In the genomic region with DNA sequence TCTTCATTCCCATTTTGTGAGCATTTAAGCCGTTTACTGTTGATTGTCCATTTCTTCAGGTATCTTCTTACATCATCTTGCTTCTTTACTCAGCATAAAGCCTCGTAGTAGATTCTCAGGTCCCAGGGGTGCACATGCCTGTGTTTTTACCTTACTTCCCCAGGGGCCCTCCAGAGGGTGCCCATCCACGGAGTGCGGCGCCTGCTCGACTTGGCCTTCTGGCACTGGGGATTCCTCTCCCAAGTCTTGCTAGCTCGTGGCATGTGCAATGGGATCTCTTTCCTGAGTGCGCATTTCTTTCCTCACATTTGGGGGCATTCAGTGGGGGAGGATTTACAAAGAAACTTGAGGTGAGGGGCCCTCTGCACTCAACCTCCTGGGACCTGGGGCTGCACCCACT, we compare ENCODE assay signal across 16 cellular contexts.
DNase-seq lines count a peak whose midpoint lies in the region; ATAC-seq and TF ChIP-seq lines count a peak whose summit lies in the region.
"Had no signal": no experiment of that assay in that cellular context is flagged by ENCODE, and none has a peak within 500 bp of the region (broad histone marks: within the 10 kb centered on the region; RNA-seq: fewer than 3 reads in every experiment).

No MANE protein-coding gene starts in this region.

- H3K9me3 ChIP-seq in BLaER1, result peaks cover 7% of the 10 kb centered on the region; the same call in 1 of the 2 replicates
- H3K9me3 ChIP-seq in IMR-90 (ENCODE audit: control insufficient read depth, insufficient read depth, low read length), result no peaks in the 10 kb centered on the region
- no peaks in the 10 kb centered on the region for H3K9me3 ChIP-seq in endodermal cell (ENCODE audit: control insufficient read depth, low read length)
- no peaks in the 10 kb centered on the region for H3K9me3 ChIP-seq in mucosa of descending colon
- H3K9me3 ChIP-seq: Peyer's patch had no signal

- TF ChIP-seq CTCF in IMR-90 (conservative IDR thresholded peaks at IDR 0.05; ENCODE audit: low read depth, low read length) (no peak), endodermal cell (conservative IDR thresholded peaks at IDR 0.05) (peak; percentile 28), mucosa of descending colon (IDR thresholded peaks at IDR 0.05) (no peak)

- H3K27ac ChIP-seq in BLaER1 (no peak overlapping the region), IMR-90 (ENCODE audit: insufficient read depth, low read length) (peak overlapping the region; percentile 73; the same call in 1 of the 2 replicates), endodermal cell (ENCODE audit: low read depth, low read length) (no peak overlapping the region), rectal smooth muscle tissue (ENCODE audit: low read depth, low read length) (peak overlapping the region; percentile 77)

- peak overlapping the region; percentile 91 for H3K4ac ChIP-seq in IMR-90 (ENCODE audit: low read depth, low read length)

- H3K36me3 ChIP-seq in BLaER1 (0 out of 2 replicates have a peak, but pooled peaks cover 7% of the 10 kb centered on the region), IMR-90 (ENCODE audit: control insufficient read depth, insufficient read depth, low read length) (no peaks in the 10 kb centered on the region), endodermal cell (ENCODE audit: control insufficient read depth, insufficient read depth, low read length) (no peaks in the 10 kb centered on the region), rectal smooth muscle tissue (ENCODE audit: control insufficient read depth, insufficient read depth, low read length) (no peaks in the 10 kb centered on the region), mucosa of descending colon (ENCODE audit: low read depth) (no peaks in the 10 kb centered on the region)
- H3K36me3 ChIP-seq: Peyer's patch had no signal

- dilution Hi-C loops in IMR-90 (cut with HindIII; ENCODE audit: low sequenced_read_pairs, unreplicated experiment), result no loop called here

- CTCF ChIA-PET in IMR-90 (lab: Yijun Ruan, JAX), result interaction anchor here (1.0 to 1.3 kb wide), 3 partner anchors 12 to 43 kb away, joined by 3 to 5 read pairs (median 3); no protein-coding TSS in a partner anchor

- no peak for ATAC-seq in IMR-90 (ENCODE audit: low read depth)
- no peak for ATAC-seq in mucosa of descending colon

- peak overlapping the region; percentile 36; the same call in 1 of the 2 replicates for H2AK5ac ChIP-seq in IMR-90 (ENCODE audit: low read depth, low read length)

- H3K4me1 Mint-ChIP-seq in endodermal cell, result peaks cover 40% of the 10 kb centered on the region
- H3K4me1 Mint-ChIP-seq: IgD-negative memory B cell, memory B cell had no signal

- peak overlapping the region; percentile 51 for H3K18ac ChIP-seq in IMR-90 (ENCODE audit: low read depth, low read length)

- no peak overlapping the region for H3K4me3 Mint-ChIP-seq in endodermal cell
- H3K4me3 Mint-ChIP-seq: activated naive CD4-positive, alpha-beta T cell treated with anti-CD3 and anti-CD28 coated beads for 36 hours; IgD-negative memory B cell; memory B cell had no signal

- H3K4me3 ChIP-seq in BLaER1, result no peak overlapping the region
- no peak overlapping the region for H3K4me3 ChIP-seq in IMR-90 (ENCODE audit: insufficient read depth, low read depth, low read length)
- no peak overlapping the region for H3K4me3 ChIP-seq in endodermal cell (ENCODE audit: low read length)
- no peak overlapping the region for H3K4me3 ChIP-seq in rectal smooth muscle tissue (ENCODE audit: low read length)
- H3K4me3 ChIP-seq in mucosa of descending colon, result no peak overlapping the region
- H3K4me3 ChIP-seq: Peyer's patch had no signal

- no peaks in the 10 kb centered on the region for H3K27me3 Mint-ChIP-seq in endodermal cell (ENCODE audit: insufficient read depth)

- H3K4me2 ChIP-seq in BLaER1 (peak overlapping the region; percentile 64), IMR-90 (ENCODE audit: low read depth, low read length) (no peak overlapping the region)

- H2BK20ac ChIP-seq in IMR-90 (ENCODE audit: low read depth, low read length), result peak overlapping the region; percentile 87

- peak overlapping the region; percentile 8; the same call in 2 of the 3 replicates for H2BK15ac ChIP-seq in IMR-90 (ENCODE audit: low read depth, low read length)

- H3K14ac ChIP-seq in IMR-90 (replicated peaks; ENCODE audit: low read depth, low read length), result peak overlapping the region; percentile 88

- H3K9ac ChIP-seq in BLaER1 (no peak overlapping the region), IMR-90 (ENCODE audit: low read depth, low read length) (no peak overlapping the region), endodermal cell (ENCODE audit: extremely low read depth, low read length, poor library complexity, severe bottlenecking) (no peak overlapping the region), rectal smooth muscle tissue (ENCODE audit: low read length) (no peak overlapping the region)

- H3K9me3 Mint-ChIP-seq in endodermal cell, result no peaks in the 10 kb centered on the region
- H3K9me3 Mint-ChIP-seq: activated naive CD4-positive, alpha-beta T cell treated with anti-CD3 and anti-CD28 coated beads for 36 hours; IgD-negative memory B cell; memory B cell had no signal

- peak overlapping the region; percentile 72 for H2BK5ac ChIP-seq in IMR-90 (ENCODE audit: low read depth, low read length, poor library complexity, severe bottlenecking)

- peak overlapping the region; percentile 86 for H4K91ac ChIP-seq in IMR-90 (ENCODE audit: insufficient read depth, low read depth, low read length)

- no peak for DNase-seq in IMR-90
- DNase-seq in endodermal cell, result no peak
- DNase-seq in mucosa of descending colon, result no peak
- DNase-seq in NCI-H526 treated with DMSO at 0.1 percent for 48 hours (lab: John Stamatoyannopoulos, UW), result no peak
- no peak for DNase-seq in SKM-1 treated with dmso at 0.1 percent for 144 hours (lab: John Stamatoyannopoulos, UW; ENCODE audit: unreplicated experiment)
- DNase-seq in NCI-H2227 treated with DMSO at 0.1 percent for 48 hours (lab: John Stamatoyannopoulos, UW), result no peak
- DNase-seq: activated CD4-positive, alpha-beta T cell treated with anti-CD3 and anti-CD28 coated beads, Interleukin-2, amount 50 U/mL, for 48 hours; activated naive CD4-positive, alpha-beta T cell treated with anti-CD3 and anti-CD28 coated beads for 36 hours; COR-L47; NCI-H2107; Peyer's patch; retina had no signal

- POLR2A ChIA-PET in IMR-90 (lab: Charles Lee; ENCODE audit: unreplicated experiment), result no interaction called here

- intact Hi-C loops in IMR-90 (cut with micrococcal nuclease), result loop anchor here (2.0 kb wide), 1 partner anchor 19 kb away; no protein-coding TSS in a partner anchor
- intact Hi-C loops in mucosa of descending colon (cut with DNase I, micrococcal nuclease), result no loop called here

- no peak for TF ChIP-seq RAD21 in IMR-90 (IDR thresholded peaks at IDR 0.05; ENCODE audit: low read length)

- no peaks in the 10 kb centered on the region for H3K36me3 Mint-ChIP-seq in endodermal cell (ENCODE audit: low read depth)
- H3K36me3 Mint-ChIP-seq: IgD-negative memory B cell, memory B cell had no signal

- no peak overlapping the region for H3K27ac Mint-ChIP-seq in endodermal cell
- H3K27ac Mint-ChIP-seq: activated naive CD4-positive, alpha-beta T cell treated with anti-CD3 and anti-CD28 coated beads for 36 hours; IgD-negative memory B cell; memory B cell had no signal

- H4K20me1 ChIP-seq in BLaER1 (peaks cover 48% of the 10 kb centered on the region), IMR-90 (ENCODE audit: insufficient read depth, low read length) (peaks cover 4% of the 10 kb centered on the region; the same call in 1 of the 2 replicates)

- H3K4me1 ChIP-seq in BLaER1 (peaks cover 41% of the 10 kb centered on the region), IMR-90 (ENCODE audit: control insufficient read depth, insufficient read depth, low read length) (peaks cover 24% of the 10 kb centered on the region), endodermal cell (ENCODE audit: control insufficient read depth, insufficient read depth, low read length) (peaks cover 6% of the 10 kb centered on the region), rectal smooth muscle tissue (ENCODE audit: control insufficient read depth, insufficient read depth, low read length) (peaks cover 40% of the 10 kb centered on the region), mucosa of descending colon (ENCODE audit: low read depth) (peaks cover 12% of the 10 kb centered on the region)

- in situ Hi-C loops in IMR-90 (cut with MboI; ENCODE audit: low sequenced_read_pairs), result loop anchor here (25.0 kb wide), 1 partner anchor 1445 kb away; a partner anchor contains a TSS

- peak overlapping the region; percentile 91 for H2AK9ac ChIP-seq in IMR-90 (replicated peaks; ENCODE audit: low read depth, low read length, poor library complexity)

- no peak for TF ChIP-seq POLR2A in IMR-90 (IDR thresholded peaks at IDR 0.05; ENCODE audit: low read depth, low read length)

- H3K9me1 ChIP-seq in IMR-90 (ENCODE audit: insufficient read depth, low read length), result peaks cover 18% of the 10 kb centered on the region

- no peak overlapping the region for H3K56ac ChIP-seq in IMR-90 (ENCODE audit: extremely low read depth, insufficient read depth, low read length)

- no peaks in the 10 kb centered on the region for H3K27me3 ChIP-seq in BLaER1
- H3K27me3 ChIP-seq in IMR-90 (ENCODE audit: control insufficient read depth, insufficient read depth, low read length), result no peaks in the 10 kb centered on the region
- H3K27me3 ChIP-seq in endodermal cell (ENCODE audit: control insufficient read depth, insufficient read depth, low read length, poor library complexity, severe bottlenecking), result no peaks in the 10 kb centered on the region
- H3K27me3 ChIP-seq in rectal smooth muscle tissue (ENCODE audit: control insufficient read depth, insufficient read depth, low read length), result no peaks in the 10 kb centered on the region
- H3K27me3 ChIP-seq: Peyer's patch had no signal

- H4K5ac ChIP-seq in IMR-90 (ENCODE audit: low read depth, low read length), result peak overlapping the region; percentile 51

- H3K23ac ChIP-seq in IMR-90 (ENCODE audit: low read depth, low read length), result peak overlapping the region; percentile 73

- 38% methylated on average over 2 of the region's 8 CpGs; no CpG with 5 or more reads in 1 of the 2 experiments for WGBS in IMR-90 (ENCODE audit: extremely low coverage in 2 of 2, insufficient read length in 1 of 2), 2 experiments
- WGBS in endodermal cell (ENCODE audit: insufficient coverage in 1 of 2, insufficient read length in 1 of 2), 2 experiments, result 85 to 89% methylated on average over 6 to 8 of the region's 8 CpGs

- H2BK120ac ChIP-seq in IMR-90 (ENCODE audit: low read depth, low read length), result peak overlapping the region; percentile 94

- H3K79me1 ChIP-seq in IMR-90 (ENCODE audit: low read depth in 1 of 2, low read length in 2 of 2), result peaks cover 22 to 65% of the 10 kb centered on the region in 2 experiments

- H4K8ac ChIP-seq in IMR-90 (ENCODE audit: low read depth in 2 of 2, low read length in 2 of 2), result peak overlapping the region; percentile 5 to 83; a peak in 2 of 4 replicates

- BruUV-seq in IMR-90 (replicated peaks; lab: Mats Ljungman, UMichigan), result no TSS peak

- H2AFZ ChIP-seq in IMR-90 (replicated peaks; ENCODE audit: low read length, poor library complexity), result peak overlapping the region; percentile 64

TF ChIP-seq in IMR-90, 13 proteins besides CTCF, POLR2A, EP300 and RAD21 (continues in another document):
- TF ChIP-seq CEBPB (IDR thresholded peaks at IDR 0.05; ENCODE audit: low read depth, low read length) (no peak), FOS (IDR thresholded peaks at IDR 0.05; ENCODE audit: low read depth, low read length) (no peak), RFX5 (IDR thresholded peaks at IDR 0.05; ENCODE audit: low read depth, low read length) (no peak), SMC3 (IDR thresholded peaks at IDR 0.05; ENCODE audit: low read depth, low read length) (no peak)

Comparison
In these comparisons a context has a peak if more than half of its experiments do, and no peak if none do; other contexts are left out.
1. H3K27ac ChIP-seq: peak in IMR-90 (single experiment) and rectal smooth muscle tissue (single experiment); none in BLaER1 (single experiment) and endodermal cell (single experiment).